Comparison of ENCODE assay signal across 18 cellular contexts in genomic region chr5:175692235-175692995, GRCh38. TPM values are rescaled to one million over a fixed set of nuclear protein-coding genes. Genes with fewer than 3 reads are reported as not detected.
DNase-seq lines count a peak whose midpoint lies in the region; ATAC-seq, FAIRE-seq and TF ChIP-seq lines count a peak whose summit lies in the region.
"Had no signal": no experiment of that assay in that cellular context is flagged by ENCODE, and none has a peak within 500 bp of the region (broad histone marks: within the 10 kb centered on the region; RNA-seq: fewer than 3 reads in every experiment).

No MANE protein-coding gene starts in this region.

- DNase-seq in stimulated activated naive CD8-positive, alpha-beta T cell treated with anti-CD3 and anti-CD28 coated beads, Interleukin-15, Interleukin-2, amounts not matched to agents 100 U/mL and 50 U/mL, for 24 hours: no peak
- DNase-seq in caudate nucleus (lab: John Stamatoyannopoulos, UW): no peak
- no peak for DNase-seq in colonic mucosa
- no peak for DNase-seq in urothelium cell line (ENCODE audit: low spot score)
- DNase-seq: activated CD4-positive, alpha-beta memory T cell treated with anti-CD3 and anti-CD28 coated beads for 36 hours; activated naive CD4-positive, alpha-beta T cell treated with anti-CD3 and anti-CD28 coated beads, Interleukin-2, amount 10 ng/mL, durations not matched to agents 7 days and 5 days; CD8-positive, alpha-beta memory T cell; DMS53; NCI-H1092 treated with DMSO at 0.1 percent for 48 hours; NCI-H2029 treated with DMSO at 0.1 percent for 48 hours; PC-9; stimulated activated CD8-positive, alpha-beta memory T cell treated with anti-CD3 and anti-CD28 coated beads, Interleukin-4, amount 100 ng/mL, for 48 hours had no signal

- ATAC-seq in stimulated activated naive CD8-positive, alpha-beta T cell treated with anti-CD3 and anti-CD28 coated beads, Interleukin-15, Interleukin-2, amounts not matched to agents 100 U/mL and 50 U/mL, for 24 hours: no peak
- no peak for ATAC-seq in HG03354 (IDR thresholded peaks at IDR 0.05; ENCODE audit: poor library complexity, severe bottlenecking, unreplicated experiment)

- H3K27me3 ChIP-seq in neutrophil (no peaks in the 10 kb centered on the region), colonic mucosa (no peaks in the 10 kb centered on the region)

- no peak overlapping the region for H3K4me3 Mint-ChIP-seq in stimulated activated naive CD8-positive, alpha-beta T cell treated with anti-CD3 and anti-CD28 coated beads, Interleukin-15, Interleukin-2, amounts not matched to agents 100 ng/mL and 50 ng/mL, for 24 hours
- H3K4me3 Mint-ChIP-seq: activated CD4-positive, alpha-beta memory T cell treated with anti-CD3 and anti-CD28 coated beads for 36 hours; activated naive CD4-positive, alpha-beta T cell treated with anti-CD3 and anti-CD28 coated beads, Interleukin-2, amount 10 ng/mL, durations not matched to agents 7 days and 5 days; CD8-positive, alpha-beta memory T cell; T-helper 2 cell treated with Interferon-gamma antibody and Interleukin-4, amounts not matched to agents 5 μg/mL and 100 μg/mL, for 36 hours had no signal

- H3K36me3 Mint-ChIP-seq in stimulated activated naive CD8-positive, alpha-beta T cell treated with anti-CD3 and anti-CD28 coated beads, Interleukin-15, Interleukin-2, amounts not matched to agents 100 ng/mL and 50 ng/mL, for 24 hours (ENCODE audit: low read depth): peaks cover 24% of the 10 kb centered on the region

- H3K27ac ChIP-seq in caudate nucleus (ENCODE audit: low read depth, low read length) (peak overlapping the region; percentile 82), neutrophil (peak overlapping the region; percentile 84), colonic mucosa (no peak overlapping the region)
- H3K27ac ChIP-seq: PC-9 had no signal

- no peak overlapping the region for H3K9ac ChIP-seq in colonic mucosa (ENCODE audit: low read depth in 2 of 2, low read length in 2 of 2)

- intact Hi-C loops in colonic mucosa (cut with DNase I): no loop called here

- peak overlapping the region in 1 of 2 experiments; percentile 27 for H3K4me3 ChIP-seq in neutrophil (ENCODE audit: low read depth in 1 of 2, low read length in 1 of 2)
- no peak overlapping the region for H3K4me3 ChIP-seq in colonic mucosa
- H3K4me3 ChIP-seq: PC-9 had no signal

- H3K9me3 ChIP-seq in neutrophil: no peaks in the 10 kb centered on the region
- no peaks in the 10 kb centered on the region for H3K9me3 ChIP-seq in colonic mucosa

- H3K27ac Mint-ChIP-seq in stimulated activated naive CD8-positive, alpha-beta T cell treated with anti-CD3 and anti-CD28 coated beads, Interleukin-15, Interleukin-2, amounts not matched to agents 100 ng/mL and 50 ng/mL, for 24 hours: peak overlapping the region; percentile 38
- H3K27ac Mint-ChIP-seq: activated CD4-positive, alpha-beta memory T cell treated with anti-CD3 and anti-CD28 coated beads for 36 hours; activated naive CD4-positive, alpha-beta T cell treated with anti-CD3 and anti-CD28 coated beads, Interleukin-2, amount 10 ng/mL, durations not matched to agents 7 days and 5 days; T-helper 2 cell treated with Interferon-gamma antibody and Interleukin-4, amounts not matched to agents 5 μg/mL and 100 μg/mL, for 36 hours had no signal

- peaks cover 25% of the 10 kb centered on the region for H3K4me1 Mint-ChIP-seq in stimulated activated naive CD8-positive, alpha-beta T cell treated with anti-CD3 and anti-CD28 coated beads, Interleukin-15, Interleukin-2, amounts not matched to agents 100 ng/mL and 50 ng/mL, for 24 hours (ENCODE audit: low read depth)

- H3K27me3 Mint-ChIP-seq in stimulated activated naive CD8-positive, alpha-beta T cell treated with anti-CD3 and anti-CD28 coated beads, Interleukin-15, Interleukin-2, amounts not matched to agents 100 ng/mL and 50 ng/mL, for 24 hours: no peaks in the 10 kb centered on the region
- H3K27me3 Mint-ChIP-seq: activated CD4-positive, alpha-beta memory T cell treated with anti-CD3 and anti-CD28 coated beads for 36 hours; activated naive CD4-positive, alpha-beta T cell treated with anti-CD3 and anti-CD28 coated beads, Interleukin-2, amount 10 ng/mL, durations not matched to agents 7 days and 5 days had no signal

- TF ChIP-seq CTCF in neutrophil (IDR thresholded peaks at IDR 0.05) (no peak), colonic mucosa (IDR thresholded peaks at IDR 0.05) (no peak)

- H3K4me1 ChIP-seq in neutrophil (ENCODE audit: control insufficient read depth in 1 of 2, insufficient read depth in 1 of 2, low read depth in 1 of 2, low read length in 1 of 2) (peaks cover 96 to 98% of the 10 kb centered on the region in 2 experiments), colonic mucosa (no peaks in the 10 kb centered on the region)

- H3K9me3 Mint-ChIP-seq in stimulated activated naive CD8-positive, alpha-beta T cell treated with anti-CD3 and anti-CD28 coated beads, Interleukin-15, Interleukin-2, amounts not matched to agents 100 ng/mL and 50 ng/mL, for 24 hours: no peaks in the 10 kb centered on the region
- H3K9me3 Mint-ChIP-seq: activated CD4-positive, alpha-beta memory T cell treated with anti-CD3 and anti-CD28 coated beads for 36 hours; activated naive CD4-positive, alpha-beta T cell treated with anti-CD3 and anti-CD28 coated beads, Interleukin-2, amount 10 ng/mL, durations not matched to agents 7 days and 5 days; CD8-positive, alpha-beta memory T cell; T-helper 2 cell treated with Interferon-gamma antibody and Interleukin-4, amounts not matched to agents 5 μg/mL and 100 μg/mL, for 36 hours had no signal

- H3K36me3 ChIP-seq in neutrophil: peaks cover 24% of the 10 kb centered on the region
- no peaks in the 10 kb centered on the region for H3K36me3 ChIP-seq in colonic mucosa

- no peak for FAIRE-seq in urothelium cell line (lab: Jason Lieb, UNC)
- FAIRE-seq: H54 had no signal

RNA-seq across cellular contexts. Expression of gene HRH2, which starts 34.5 kb away (rescaled TPM):
- under 1 TPM; 0.30 to 0.82 TPM for total RNA-seq in colonic mucosa
- total RNA-seq: LHCN-M2, PC-9 had no signal
